In the genomic region with DNA sequence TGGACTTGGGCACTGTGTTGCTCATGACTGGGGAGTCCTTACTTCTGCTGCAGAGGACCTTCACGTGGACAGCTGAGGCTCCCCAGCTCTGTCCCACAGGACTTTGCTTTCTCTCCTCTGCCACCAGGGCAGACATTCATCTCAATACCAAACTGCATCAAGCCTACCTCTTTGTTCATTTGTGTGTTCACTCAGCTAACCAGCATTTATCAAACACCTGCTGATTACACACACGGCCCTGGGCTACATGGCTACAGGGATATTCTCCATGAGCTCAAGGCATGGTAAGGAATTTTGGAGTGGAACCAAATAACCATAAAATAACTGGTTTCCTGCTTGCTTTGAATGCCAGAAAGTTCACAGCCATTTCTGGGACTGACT, we compare ENCODE assay signal across 15 cellular contexts. TPM values are rescaled to one million over a fixed set of nuclear protein-coding genes. Genes with fewer than 3 reads are reported as not detected.
DNase-seq lines count a peak whose midpoint lies in the region; ATAC-seq and TF ChIP-seq lines count a peak whose summit lies in the region.
"Had no signal": no experiment of that assay in that cellular context is flagged by ENCODE, and none has a peak within 500 bp of the region (broad histone marks: within the 10 kb centered on the region; RNA-seq: fewer than 3 reads in every experiment).

No MANE protein-coding gene starts in this region.

- H3K9me3 Mint-ChIP-seq in GM23338 = no peaks in the 10 kb centered on the region
- no peaks in the 10 kb centered on the region for H3K9me3 Mint-ChIP-seq in activated T-helper 1 cell treated with anti-CD3 and anti-CD28 coated beads, Interleukin-12 subunit alpha, Interleukin-12 subunit beta, Interleukin-2, Interleukin-4 antibody, amounts not matched to agents 30 ng/mL and 10 ng/mL and 1 ng/mL, durations not matched to agents 14 hours and 24 hours and 36 hours
- H3K9me3 Mint-ChIP-seq: dendritic cell treated with granulocyte-macrophage colony-stimulating factor and Interleukin-4, amounts not matched to agents 40 ng/mL and 50 ng/mL, for 4 days; HFFc6 had no signal

- H4K20me1 ChIP-seq in GM23338 (replicated peaks; ENCODE audit: insufficient read depth) (0 out of 2 replicates have a peak, but pooled peaks cover 6% of the 10 kb centered on the region), GM23248 (ENCODE audit: insufficient read depth) (no peaks in the 10 kb centered on the region)

- no CpG with 5 or more reads among the region's 2 CpGs for WGBS in neuronal stem cell (ENCODE audit: extremely low coverage in 2 of 2, insufficient read length in 2 of 2, insufficient replicate concordance in 1 of 2), 2 donors
- 89 to 98% methylated on average over 2 of the region's 2 CpGs for WGBS in GM23248 (ENCODE audit: low coverage in 1 of 2, low lambda C conversion rate in 2 of 2, missing lambda C conversion rate in 2 of 2), 2 experiments

- no peaks in the 10 kb centered on the region for H3F3A ChIP-seq in GM23338 (replicated peaks; ENCODE audit: low read depth)
- peaks cover 48% of the 10 kb centered on the region for H3F3A ChIP-seq in GM23248 (ENCODE audit: insufficient read depth)

- H2BK12ac ChIP-seq in neuronal stem cell (ENCODE audit: low read length) = no peak overlapping the region

- H3K4me3 ChIP-seq in GM12865 (ENCODE audit: low read depth, low read length) (no peak overlapping the region), GM23338 (no peak overlapping the region), Peyer's patch (no peak overlapping the region), neuronal stem cell (ENCODE audit: low read length in 2 of 2) (no peak overlapping the region), GM23248 (no peak overlapping the region)
- H3K4me3 ChIP-seq: testis had no signal

- ATAC-seq in GM23338 = no peak

- H2BK120ac ChIP-seq in neuronal stem cell (ENCODE audit: low read depth, low read length) = no peak overlapping the region

- H3K9me3 ChIP-seq in Peyer's patch (no peaks in the 10 kb centered on the region), neuronal stem cell (replicated peaks in 1 of 2; ENCODE audit: control insufficient read depth in 2 of 2, insufficient read depth in 1 of 2, low read depth in 1 of 2, low read length in 2 of 2) (peaks cover 0 to 4% of the 10 kb centered on the region in 2 donors), GM23248 (ENCODE audit: low read depth) (no peaks in the 10 kb centered on the region)
- H3K9me3 ChIP-seq: testis had no signal

- H4K8ac ChIP-seq in neuronal stem cell (ENCODE audit: low read depth, low read length) = no peak overlapping the region

- H3K4me1 Mint-ChIP-seq in GM23338 = peaks cover 15% of the 10 kb centered on the region
- H3K4me1 Mint-ChIP-seq in activated T-helper 1 cell treated with anti-CD3 and anti-CD28 coated beads, Interleukin-12 subunit alpha, Interleukin-12 subunit beta, Interleukin-2, Interleukin-4 antibody, amounts not matched to agents 30 ng/mL and 10 ng/mL and 1 ng/mL, durations not matched to agents 14 hours and 24 hours and 36 hours (ENCODE audit: low read depth) = no peaks in the 10 kb centered on the region

- peaks cover 27% of the 10 kb centered on the region for H3K36me3 Mint-ChIP-seq in GM23338 (ENCODE audit: low read depth)
- no peaks in the 10 kb centered on the region for H3K36me3 Mint-ChIP-seq in activated T-helper 1 cell treated with anti-CD3 and anti-CD28 coated beads, Interleukin-12 subunit alpha, Interleukin-12 subunit beta, Interleukin-2, Interleukin-4 antibody, amounts not matched to agents 30 ng/mL and 10 ng/mL and 1 ng/mL, durations not matched to agents 14 hours and 24 hours and 36 hours (ENCODE audit: low read depth)

- TF ChIP-seq CTCF in GM12865 (IDR thresholded peaks at IDR 0.05; ENCODE audit: insufficient read depth, low read depth, low read length, missing control alignments) = no peak
- no peak for TF ChIP-seq CTCF in GM23338 (conservative IDR thresholded peaks at IDR 0.05; ENCODE audit: low read depth in 2 of 2)
- TF ChIP-seq CTCF in Peyer's patch (IDR thresholded peaks at IDR 0.05) = no peak

- H3K79me2 ChIP-seq in GM23338 (replicated peaks; ENCODE audit: insufficient read depth) (no peaks in the 10 kb centered on the region), GM23248 (ENCODE audit: insufficient read depth) (peaks cover 18% of the 10 kb centered on the region)

- H3K23ac ChIP-seq in neuronal stem cell (ENCODE audit: low read depth, low read length, poor library complexity) = no peak overlapping the region

- H3K18ac ChIP-seq in neuronal stem cell (ENCODE audit: low read length) = peak overlapping the region; percentile 52

- H3K27ac Mint-ChIP-seq in GM23338 = 0 out of 2 replicates have a peak overlapping the region, but pooled peaks have one; percentile 44
- H3K27ac Mint-ChIP-seq in activated T-helper 1 cell treated with anti-CD3 and anti-CD28 coated beads, Interleukin-12 subunit alpha, Interleukin-12 subunit beta, Interleukin-2, Interleukin-4 antibody, amounts not matched to agents 30 ng/mL and 10 ng/mL and 1 ng/mL, durations not matched to agents 14 hours and 24 hours and 36 hours = no peak overlapping the region
- H3K27ac Mint-ChIP-seq: dendritic cell treated with granulocyte-macrophage colony-stimulating factor and Interleukin-4, amounts not matched to agents 40 ng/mL and 50 ng/mL, for 4 days; HFFc6 had no signal

- peaks cover 8% of the 10 kb centered on the region; the same call in 1 of the 2 replicates for H3K4me1 ChIP-seq in GM23338 (ENCODE audit: insufficient read depth)
- peaks cover 0 to 14% (median 0%) of the 10 kb centered on the region in 4 donors for H3K4me1 ChIP-seq in Peyer's patch
- peaks cover 6 to 9% of the 10 kb centered on the region in 2 donors for H3K4me1 ChIP-seq in neuronal stem cell (ENCODE audit: control insufficient read depth in 2 of 2, insufficient read depth in 1 of 2, low read depth in 1 of 2, low read length in 2 of 2)
- peaks cover 15% of the 10 kb centered on the region for H3K4me1 ChIP-seq in GM23248 (ENCODE audit: insufficient read depth)

- no peak overlapping the region for H2BK5ac ChIP-seq in neuronal stem cell (ENCODE audit: low read length)

- H3K4me3 Mint-ChIP-seq in GM23338 = no peak overlapping the region
- no peak overlapping the region for H3K4me3 Mint-ChIP-seq in activated T-helper 1 cell treated with anti-CD3 and anti-CD28 coated beads, Interleukin-12 subunit alpha, Interleukin-12 subunit beta, Interleukin-2, Interleukin-4 antibody, amounts not matched to agents 30 ng/mL and 10 ng/mL and 1 ng/mL, durations not matched to agents 14 hours and 24 hours and 36 hours
- H3K4me3 Mint-ChIP-seq: dendritic cell treated with granulocyte-macrophage colony-stimulating factor and Interleukin-4, amounts not matched to agents 40 ng/mL and 50 ng/mL, for 4 days; HFFc6 had no signal

- H3K14ac ChIP-seq in neuronal stem cell (ENCODE audit: low read length) = peak overlapping the region; percentile 14

- H3K9ac ChIP-seq in neuronal stem cell (ENCODE audit: low read depth, low read length, poor library complexity) (no peak overlapping the region), GM23248 (no peak overlapping the region)

- no peaks in the 10 kb centered on the region for H3K27me3 ChIP-seq in GM23338 (ENCODE audit: insufficient read depth)
- H3K27me3 ChIP-seq in Peyer's patch = no peaks in the 10 kb centered on the region
- no peaks in the 10 kb centered on the region for H3K27me3 ChIP-seq in neuronal stem cell (ENCODE audit: control insufficient read depth in 3 of 3, insufficient read depth in 3 of 3, low read depth in 1 of 3, low read length in 3 of 3)
- no peaks in the 10 kb centered on the region for H3K27me3 ChIP-seq in GM23248 (replicated peaks; ENCODE audit: insufficient read depth)
- H3K27me3 ChIP-seq: testis had no signal

- no peak overlapping the region for H4K91ac ChIP-seq in neuronal stem cell (ENCODE audit: low read depth, low read length, poor library complexity)

- H3K9me2 ChIP-seq in GM23338 (ENCODE audit: insufficient read depth) (no peaks in the 10 kb centered on the region), GM23248 (ENCODE audit: insufficient read depth) (no peaks in the 10 kb centered on the region)

- H3K27ac ChIP-seq in GM23338 (ENCODE audit: low read depth) = peak overlapping the region; percentile 63; the same call in 1 of the 2 replicates
- H3K27ac ChIP-seq in Peyer's patch = peak overlapping the region in 3 of 4 donors; percentile 30 to 70 (median 56)
- no peak overlapping the region for H3K27ac ChIP-seq in neuronal stem cell (replicated peaks; ENCODE audit: low read length)
- H3K27ac ChIP-seq in GM23248 = no peak overlapping the region
- H3K27ac ChIP-seq: testis, VCaP had no signal

- H3K4me2 ChIP-seq in GM23338 (peak overlapping the region; percentile 57; the same call in 1 of the 2 replicates), neuronal stem cell (ENCODE audit: insufficient read depth, low read length, poor library complexity, severe bottlenecking) (no peak overlapping the region), GM23248 (ENCODE audit: unreplicated experiment) (no peak overlapping the region)

- H3K36me3 ChIP-seq in GM23338 (ENCODE audit: insufficient read depth) = peaks cover 7% of the 10 kb centered on the region
- peaks cover 0 to 32% (median 0%) of the 10 kb centered on the region in 3 donors for H3K36me3 ChIP-seq in Peyer's patch
- peaks cover 32 to 34% of the 10 kb centered on the region in 2 donors for H3K36me3 ChIP-seq in neuronal stem cell (replicated peaks in 1 of 2; ENCODE audit: control insufficient read depth in 2 of 2, insufficient read depth in 2 of 2, low read length in 2 of 2)
- H3K36me3 ChIP-seq in GM23248 (ENCODE audit: low read depth) = peaks cover 48% of the 10 kb centered on the region

- TF ChIP-seq POLR2A in Peyer's patch (IDR thresholded peaks at IDR 0.05) = no peak

- H3K27me3 Mint-ChIP-seq in GM23338 (ENCODE audit: insufficient read depth, low read depth, poor library complexity) = peaks cover 10% of the 10 kb centered on the region
- H3K27me3 Mint-ChIP-seq in activated T-helper 1 cell treated with anti-CD3 and anti-CD28 coated beads, Interleukin-12 subunit alpha, Interleukin-12 subunit beta, Interleukin-2, Interleukin-4 antibody, amounts not matched to agents 30 ng/mL and 10 ng/mL and 1 ng/mL, durations not matched to agents 14 hours and 24 hours and 36 hours (ENCODE audit: insufficient read depth) = no peaks in the 10 kb centered on the region
- H3K27me3 Mint-ChIP-seq: dendritic cell treated with granulocyte-macrophage colony-stimulating factor and Interleukin-4, amounts not matched to agents 40 ng/mL and 50 ng/mL, for 4 days had no signal

- no peak overlapping the region for H2BK15ac ChIP-seq in neuronal stem cell (ENCODE audit: low read length)

- intact Hi-C loops in activated T-helper 1 cell treated with anti-CD3 and anti-CD28 coated beads, Interleukin-12 subunit alpha, Interleukin-12 subunit beta, Interleukin-2, Interleukin-4 antibody, amounts not matched to agents 30 ng/mL and 10 ng/mL and 1 ng/mL, durations not matched to agents 14 hours and 24 hours and 36 hours (cut with micrococcal nuclease) = no loop called here

- no peak overlapping the region for H2AK5ac ChIP-seq in neuronal stem cell (ENCODE audit: low read depth, low read length)

- H3K79me1 ChIP-seq in neuronal stem cell (ENCODE audit: low read depth, low read length) = peaks cover 3% of the 10 kb centered on the region

- DNase-seq in GM12865 (ENCODE audit: low read depth) = peak; percentile 23
- no peak for DNase-seq in GM23338 (ENCODE audit: low spot score)
- no peak for DNase-seq in Peyer's patch
- DNase-seq in neuronal stem cell (ENCODE audit: low spot score) = no peak
- no peak for DNase-seq in activated T-helper 1 cell treated with anti-CD3 and anti-CD28 coated beads, Interleukin-12 subunit alpha, Interleukin-12 subunit beta, Interleukin-2, Interleukin-4 antibody, amounts not matched to agents 30 ng/mL and 10 ng/mL and 1 ng/mL, durations not matched to agents 14 hours and 24 hours and 36 hours (ENCODE audit: low spot score)
- no peak for DNase-seq in T1000 (lab: John Stamatoyannopoulos, UW)
- DNase-seq in GM23248 = no peak
- DNase-seq in NCI-H446 treated with DMSO at 0.1 percent for 48 hours (lab: John Stamatoyannopoulos, UW) = no peak
- DNase-seq: activated gamma-delta T cell treated with Interleukin-2 at 50 U/mL for 16 hours, C1 segment of cervical spinal cord, HFFc6, testis had no signal

- in situ Hi-C loops in GM23248 (cut with MboI) = no loop called here

- no peak overlapping the region for H3K4ac ChIP-seq in neuronal stem cell (ENCODE audit: low read length)

- H2AFZ ChIP-seq in GM23338 (no peak overlapping the region), neuronal stem cell (ENCODE audit: low read length) (peak overlapping the region; percentile 64), GM23248 (no peak overlapping the region)

RNA-seq across cellular contexts. Expression of a gene that starts 54.6 kb away (rescaled TPM):
- total RNA-seq in GM23338 (2014; rRNA removed; shearing (Covaris generic)) = 0.31 and 1.6 TPM in 2 replicates
- polyA plus RNA-seq in GM23338 (2016; fragmentation: Nextera tagmentation; extraction: Ambion mirVana) (5.8 and 11.3 TPM in 2 replicates), GM23248 (2016; fragmentation: Nextera tagmentation; extraction: Ambion mirVana) (8.5 and 13.2 TPM in 2 replicates)
- total RNA-seq in Peyer's patch = 1 to 10 TPM in 1 of 4 donors, under 1 TPM in 2, not detected in 1; 0.38 to 3.3 (median 0.80) TPM
- polyA plus RNA-seq in neuronal stem cell (2013, experiment 1 of 2) = 0.28 TPM
- 0.28 TPM for polyA plus RNA-seq in neuronal stem cell (2013, experiment 2 of 2)
- total RNA-seq in activated T-helper 1 cell treated with anti-CD3 and anti-CD28 coated beads, Interleukin-12 subunit alpha, Interleukin-12 subunit beta, Interleukin-2, Interleukin-4 antibody, amounts not matched to agents 30 ng/mL and 10 ng/mL and 1 ng/mL, durations not matched to agents 14 hours and 24 hours and 36 hours = not detected in 2 replicates
- total RNA-seq in GM23248 (2014; rRNA removed; shearing (Covaris generic)) = not detected in 2 replicates
- total RNA-seq: Daoy had no signal

Comparison
In these comparisons a context has a peak if more than half of its experiments do, and no peak if none do; other contexts are left out.
1. H3K27ac ChIP-seq: peak in GM23338 (single experiment) and Peyer's patch (3 of 4); none in neuronal stem cell (single experiment) and GM23248 (single experiment).